ENCODE assay signal across 9 cellular contexts in the genomic region with DNA sequence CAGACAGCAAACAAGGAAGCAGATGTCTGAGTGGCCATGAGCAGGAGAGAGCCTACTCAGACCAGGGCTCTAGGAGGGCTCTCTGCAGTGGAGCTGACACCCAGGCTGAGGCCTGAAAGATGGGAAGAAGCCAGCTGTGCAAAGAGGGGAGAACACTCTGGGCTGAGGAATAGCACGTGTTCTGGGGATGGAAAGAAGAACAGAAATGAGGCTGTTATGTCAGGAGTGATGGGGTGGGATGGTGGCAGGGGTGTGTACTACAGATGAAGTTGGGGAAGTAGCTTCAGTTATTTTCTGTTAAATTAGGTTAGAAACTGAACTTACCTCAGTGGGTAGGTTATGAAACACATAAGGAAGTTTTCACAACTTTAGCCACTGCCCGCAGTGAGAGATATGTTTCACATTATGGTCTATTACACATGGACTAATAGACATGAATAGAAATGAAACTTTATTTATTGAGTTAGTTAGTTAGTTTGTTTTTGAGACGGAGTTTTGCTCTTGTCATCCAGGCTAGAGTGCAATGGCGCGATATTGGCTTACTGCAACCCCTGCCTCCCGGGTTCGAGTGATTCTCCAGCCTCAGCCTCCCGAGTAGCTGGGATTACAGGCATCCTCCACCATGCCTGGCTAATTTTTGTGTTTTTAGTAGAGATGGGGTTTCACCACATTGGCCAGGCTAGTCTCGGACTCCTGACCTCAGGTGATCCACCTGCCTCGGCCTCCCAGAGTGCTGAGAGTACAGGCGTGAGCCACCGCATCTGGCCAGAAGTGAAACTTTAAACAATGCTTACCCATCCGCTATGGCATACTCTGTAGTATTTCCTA. TPM values are rescaled to one million over a fixed set of nuclear protein-coding genes. Genes with fewer than 3 reads are reported as not detected.
DNase-seq lines count a peak whose midpoint lies in the region; ATAC-seq, FAIRE-seq and TF ChIP-seq lines count a peak whose summit lies in the region.
"Had no signal": no experiment of that assay in that cellular context is flagged by ENCODE, and none has a peak within 500 bp of the region (broad histone marks: within the 10 kb centered on the region; RNA-seq: fewer than 3 reads in every experiment).

No MANE protein-coding gene starts in this region.

- peaks cover 5% of the 10 kb centered on the region for H3K9me3 Mint-ChIP-seq in CD8-positive, alpha-beta T cell

- FAIRE-seq in frontal cortex (lab: Jason Lieb, UNC) = no peak

- no peaks in the 10 kb centered on the region for H3K27me3 Mint-ChIP-seq in CD8-positive, alpha-beta T cell (ENCODE audit: low read depth)

- peaks cover 77% of the 10 kb centered on the region for H3K36me3 Mint-ChIP-seq in CD8-positive, alpha-beta T cell

- POLR2A ChIA-PET in CD8-positive, alpha-beta T cell (lab: Charles Lee) = no interaction called here

- no peak for TF ChIP-seq CTCF in GM13977 (IDR thresholded peaks at IDR 0.05; ENCODE audit: extremely low read depth, insufficient read depth, missing control alignments)
- TF ChIP-seq CTCF in CD8-positive, alpha-beta T cell (IDR thresholded peaks at IDR 0.05) = no peak

- intact Hi-C loops in CD8-positive, alpha-beta T cell (cut with DNase I, micrococcal nuclease) = loop anchor here in 1 of 2 experiments (5.0 to 10.0 kb wide), 2 partner anchors 46 to 103 kb away; a partner anchor contains a TSS

- H3K27ac Mint-ChIP-seq in CD8-positive, alpha-beta T cell = no peak overlapping the region

- DNase-seq in GM13977 (ENCODE audit: low spot score) (peak; percentile 63), fibroblast of gingiva (ENCODE audit: low read depth) (peak; percentile 50), HuH-7 (ENCODE audit: low spot score) (no peak), frontal cortex (ENCODE audit: low spot score in 2 of 2) (no peak), COR-L47 (lab: John Stamatoyannopoulos, UW) (no peak)
- DNase-seq in CD8-positive, alpha-beta T cell = no peak
- DNase-seq: tibial artery had no signal

- no peak overlapping the region for H3K4me3 Mint-ChIP-seq in CD8-positive, alpha-beta T cell

- H3K4me1 Mint-ChIP-seq in CD8-positive, alpha-beta T cell (ENCODE audit: low read depth) = peaks cover 26% of the 10 kb centered on the region

- H3K9me3 ChIP-seq in CD8-positive, alpha-beta T cell (ENCODE audit: low read length) = no peaks in the 10 kb centered on the region
- H3K9me3 ChIP-seq: tibial artery had no signal

- peak; percentile 74 for ATAC-seq in GM21529 (IDR thresholded peaks at IDR 0.05; ENCODE audit: unreplicated experiment)
- peak; percentile 59 for ATAC-seq in HG03457 (IDR thresholded peaks at IDR 0.05; ENCODE audit: unreplicated experiment)
- no peak for ATAC-seq in CD8-positive, alpha-beta T cell

- no peaks in the 10 kb centered on the region for H3K27me3 ChIP-seq in CD8-positive, alpha-beta T cell (ENCODE audit: insufficient read depth, low read length)
- H3K27me3 ChIP-seq: tibial artery had no signal

- H3K4me3 ChIP-seq in CD8-positive, alpha-beta T cell (ENCODE audit: low read depth, low read length) = no peak overlapping the region
- H3K4me3 ChIP-seq: tibial artery had no signal

- no peaks in the 10 kb centered on the region for H3K36me3 ChIP-seq in CD8-positive, alpha-beta T cell (ENCODE audit: insufficient read depth, low read length)

- no peaks in the 10 kb centered on the region for H3K4me1 ChIP-seq in CD8-positive, alpha-beta T cell (ENCODE audit: insufficient read depth, low read length)

- in situ Hi-C loops in GM13977 (cut with MboI; ENCODE audit: low pct_unique_long_range_greater_than_20kb, low sequenced_read_pairs, unreplicated experiment) = no loop called here

- H3K27ac ChIP-seq in CD8-positive, alpha-beta T cell (ENCODE audit: low read depth, low read length) = no peak overlapping the region
- H3K27ac ChIP-seq: tibial artery had no signal

- CTCF ChIA-PET in CD8-positive, alpha-beta T cell (lab: Charles Lee) = interaction anchor here (0.7 to 4.4 kb wide), 16 partner anchors 10 to 409 kb away, joined by 3 to 71 read pairs (median 5); a partner anchor contains a TSS

RNA-seq across cellular contexts. Expression of a gene that starts 7.8 kb away (rescaled TPM):
- 1 to 10 TPM; 7.3 to 7.5 TPM for total RNA-seq in CD8-positive, alpha-beta T cell
- total RNA-seq in frontal cortex = 2.9 TPM

RNA-seq across cellular contexts. Expression of a gene that starts 28.8 kb away (rescaled TPM):
- 1 to 10 TPM; 6.7 to 7.9 TPM for total RNA-seq in CD8-positive, alpha-beta T cell
- 2.0 TPM for total RNA-seq in frontal cortex

RNA-seq across cellular contexts. Expression of a gene that starts 42.7 kb away (rescaled TPM):
- total RNA-seq in CD8-positive, alpha-beta T cell = 10 to 100 TPM; 27.4 to 30.5 TPM
- 18.3 TPM for total RNA-seq in frontal cortex

RNA-seq across cellular contexts. Expression of a gene that starts 43.0 kb away (rescaled TPM):
- total RNA-seq in CD8-positive, alpha-beta T cell = 100 to 1,000 TPM; 234 to 242 TPM
- 6.9 TPM for total RNA-seq in frontal cortex

RNA-seq across cellular contexts. Expression of a gene that starts 43.8 kb away (rescaled TPM):
- total RNA-seq in CD8-positive, alpha-beta T cell = 1 to 10 TPM; 2.8 to 3.7 TPM
- total RNA-seq in frontal cortex = 15.9 TPM

Comparison
In these comparisons a context has a peak if more than half of its experiments do, and no peak if none do; other contexts are left out.
1. DNase-seq: peak in GM13977 (single experiment) and fibroblast of gingiva (single experiment); none in HuH-7 (single experiment), CD8-positive, alpha-beta T cell (0 of 7), frontal cortex (0 of 2) and COR-L47 (single experiment).